ENCODE assay signal across 21 cellular contexts in genomic region chr13:110045919-110046318, GRCh38.
"Had no signal": no experiment of that assay in that cellular context is flagged by ENCODE, and none has a peak within 500 bp of the region (broad histone marks: within the 10 kb centered on the region; RNA-seq: fewer than 3 reads in every experiment).

No MANE protein-coding gene starts in this region.

- H3K4me3 ChIP-seq: SJSA1 had no signal

- H3K36me3 ChIP-seq: SJSA1 had no signal

- DNase-seq: KBM-7, NCI-H1048, NCI-H1105, NCI-H146, NCI-H1694 treated with DMSO at 0.1 percent for 48 hours, NCI-H1930, NCI-H2081, NCI-H2107, NCI-H2171, NCI-H226, NCI-H446, NCI-H510A, NCI-H524 treated with DMSO at 0.1 percent for 48 hours, NCI-H69, NCI-H774, Right ventricle myocardium superior, RPMI8226, SIG-M5, SK-N-SH, SW 1271 had no signal

- H3K9me3 ChIP-seq: SK-N-SH had no signal

- H3K27ac ChIP-seq: SJSA1 had no signal

- H3K4me2 ChIP-seq: SK-N-SH had no signal

- H3K9me2 ChIP-seq: SK-N-SH had no signal

- H3K9ac ChIP-seq: SK-N-SH had no signal
